Comparison of ENCODE assay signal across 26 cellular contexts in the genomic region with DNA sequence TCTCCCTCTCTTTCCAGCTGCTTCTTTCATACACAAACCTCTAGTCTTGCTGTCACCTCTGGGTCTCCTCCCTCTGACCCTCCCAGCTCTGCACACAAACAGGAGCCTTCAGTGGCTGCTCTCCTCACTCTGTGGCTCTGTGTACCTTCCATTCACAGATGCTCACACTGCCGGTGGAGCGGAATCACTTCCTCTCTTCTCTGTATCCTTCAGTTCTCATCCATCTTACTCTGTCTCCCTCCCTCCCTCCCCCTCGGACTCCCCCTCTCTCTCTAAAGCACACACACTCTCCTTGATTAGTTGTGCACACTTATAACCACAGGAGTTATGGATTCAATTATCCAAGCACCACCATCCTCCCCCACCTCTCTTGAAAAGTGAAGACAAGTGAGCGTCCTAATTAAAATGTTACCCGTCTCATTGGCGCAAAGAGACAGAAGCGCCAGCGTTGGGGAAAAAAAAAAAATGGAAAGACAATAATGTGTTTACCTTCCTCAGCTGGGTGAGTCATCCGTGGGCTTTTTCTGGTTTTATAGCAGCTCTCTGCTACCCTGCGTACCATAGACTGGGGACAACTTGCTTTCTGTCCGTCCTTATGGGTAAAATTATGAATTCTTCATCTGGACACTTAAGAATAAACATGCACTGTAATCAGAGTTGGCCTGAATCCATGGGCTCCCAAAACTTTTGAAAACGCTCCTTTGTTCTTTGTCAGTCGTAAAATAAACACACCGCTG.
DNase-seq lines count a peak whose midpoint lies in the region; TF ChIP-seq lines count a peak whose summit lies in the region.
"Had no signal": no experiment of that assay in that cellular context is flagged by ENCODE, and none has a peak within 500 bp of the region (broad histone marks: within the 10 kb centered on the region; RNA-seq: fewer than 3 reads in every experiment).

No MANE protein-coding gene starts in this region.

- H3K4me1 Mint-ChIP-seq in mesothelial cell of epicardium (peaks cover 20% of the 10 kb centered on the region), type B pancreatic cell (ENCODE audit: unreplicated experiment) (peaks cover 25% of the 10 kb centered on the region)
- H3K4me1 Mint-ChIP-seq: memory B cell had no signal

- H3K27ac ChIP-seq in dorsolateral prefrontal cortex: peak overlapping the region in 32 of 59 donors; percentile 1 to 79 (median 52)
- H3K27ac ChIP-seq: adrenal gland, BLaER1, foreskin keratinocyte, stomach, tibial artery had no signal

- no peaks in the 10 kb centered on the region for H3K36me3 Mint-ChIP-seq in mesothelial cell of epicardium
- H3K36me3 Mint-ChIP-seq in type B pancreatic cell: no peaks in the 10 kb centered on the region
- H3K36me3 Mint-ChIP-seq: memory B cell had no signal

- TF ChIP-seq CTCF in dorsolateral prefrontal cortex (IDR thresholded peaks at IDR 0.05 in 54 of 56, conservative IDR thresholded peaks at IDR 0.05 in 2 of 56; ENCODE audit: low read depth in 1 of 56, partially characterized antibody in 56 of 56): no peak
- TF ChIP-seq CTCF in mesothelial cell of epicardium (IDR thresholded peaks at IDR 0.05; ENCODE audit: unreplicated experiment): no peak
- TF ChIP-seq CTCF in type B pancreatic cell (conservative IDR thresholded peaks at IDR 0.05): no peak

- peak overlapping the region in 50 of 59 donors; percentile 2 to 61 (median 39) for H3K4me3 ChIP-seq in dorsolateral prefrontal cortex
- H3K4me3 ChIP-seq: adrenal gland, BLaER1, stomach, tibial artery had no signal

- H3K27me3 ChIP-seq in dorsolateral prefrontal cortex: no peaks in the 10 kb centered on the region
- H3K27me3 ChIP-seq: adrenal gland, BLaER1, foreskin keratinocyte, tibial artery had no signal

- DNase-seq in NCI-H82 (lab: John Stamatoyannopoulos, UW) (peak; percentile 77), dorsolateral prefrontal cortex (no peak), mesothelial cell of epicardium (ENCODE audit: low spot score in 2 of 2, unreplicated experiment in 2 of 2) (no peak), type B pancreatic cell (ENCODE audit: extremely low spot score, unreplicated experiment) (no peak), SIG-M5 (lab: John Stamatoyannopoulos, UW) (no peak), iPS-NIHi7 (ENCODE audit: extremely low spot score) (no peak), SIG-M5 treated with dmso at 0.1 percent for 504 hours (lab: John Stamatoyannopoulos, UW; ENCODE audit: unreplicated experiment) (no peak)
- DNase-seq: activated CD4-positive, alpha-beta T cell treated with anti-CD3 and anti-CD28 coated beads, Interleukin-2, amount 50 U/mL, for 1 hour; activated naive CD4-positive, alpha-beta T cell treated with Interleukin-2 at 50 U/mL for 16 hours; adrenal gland; COR-L47; effector memory CD4-positive, alpha-beta T cell; foreskin keratinocyte; GF-D8; left colon; NCI-H2029 treated with DMSO at 0.1 percent for 48 hours; NCI-H446; NCI-H774; OCI-M1; stimulated activated CD8-positive, alpha-beta memory T cell treated with anti-CD3 and anti-CD28 coated beads, Interleukin-4, amount 100 ng/mL, for 48 hours; stomach; SW 1271; T1000; tibial artery had no signal

- peaks cover 7% of the 10 kb centered on the region for H3K27me3 Mint-ChIP-seq in mesothelial cell of epicardium (ENCODE audit: low read depth)
- peaks cover 4% of the 10 kb centered on the region for H3K27me3 Mint-ChIP-seq in type B pancreatic cell
- H3K27me3 Mint-ChIP-seq: memory B cell had no signal

- H3K27ac Mint-ChIP-seq in mesothelial cell of epicardium (peak overlapping the region; percentile 7), type B pancreatic cell (peak overlapping the region; percentile 23)
- H3K27ac Mint-ChIP-seq: memory B cell had no signal

- intact Hi-C loops in dorsolateral prefrontal cortex (cut with DNase I): loop anchor here in 1 of 2 donors (10.0 kb wide), 1 partner anchor 313 kb away; no protein-coding TSS in a partner anchor

- H3K4me3 Mint-ChIP-seq in mesothelial cell of epicardium: no peak overlapping the region
- H3K4me3 Mint-ChIP-seq in type B pancreatic cell: peak overlapping the region; percentile 1
- H3K4me3 Mint-ChIP-seq: memory B cell had no signal

- H3K9me3 Mint-ChIP-seq in mesothelial cell of epicardium (no peaks in the 10 kb centered on the region), type B pancreatic cell (no peaks in the 10 kb centered on the region)
- H3K9me3 Mint-ChIP-seq: memory B cell had no signal
